ENCODE assay signal across 8 cellular contexts in genomic region chr2:152466925-152467676, GRCh38.
DNase-seq lines count a peak whose midpoint lies in the region; ATAC-seq and TF ChIP-seq lines count a peak whose summit lies in the region.

No MANE protein-coding gene starts in this region.

- H3K9ac ChIP-seq in MM.1S (ENCODE audit: low read length): peak overlapping the region; percentile 28; the same call in 1 of the 2 replicates

- H3K4me1 Mint-ChIP-seq in stimulated activated memory B cell treated with anti-CD40 and anti-IgM and Interleukin-4, amounts not matched to agents 10 μg/mL and 1 μg/mL and 100 μg/mL, for 72 hours: peaks cover 43% of the 10 kb centered on the region
- H3K4me1 Mint-ChIP-seq in CD4-positive, alpha-beta memory T cell: peaks cover 0 to 10% (median 4%) of the 10 kb centered on the region in 4 donors

- H3K9me3 Mint-ChIP-seq in stimulated activated memory B cell treated with anti-CD40 and anti-IgM and Interleukin-4, amounts not matched to agents 10 μg/mL and 1 μg/mL and 100 μg/mL, for 72 hours: no peaks in the 10 kb centered on the region
- no peaks in the 10 kb centered on the region for H3K9me3 Mint-ChIP-seq in CD4-positive, alpha-beta memory T cell

- peak; percentile 13 for DNase-seq in GM03348 (ENCODE audit: low spot score)
- DNase-seq in MM.1S: peak; percentile 71
- DNase-seq in esophagus squamous epithelium (lab: John Stamatoyannopoulos, UW): no peak
- no peak for DNase-seq in NCI-H2107 treated with DMSO at 0.1 percent for 48 hours (lab: John Stamatoyannopoulos, UW; ENCODE audit: unreplicated experiment)
- no peak for DNase-seq in occipital lobe (lab: John Stamatoyannopoulos, UW)
- DNase-seq in CD4-positive, alpha-beta memory T cell: no peak

- H3K27me3 ChIP-seq in MM.1S (replicated peaks; ENCODE audit: insufficient read depth, low read length) (no peaks in the 10 kb centered on the region), esophagus squamous epithelium (no peaks in the 10 kb centered on the region)
- H3K27me3 ChIP-seq in CD4-positive, alpha-beta memory T cell (ENCODE audit: insufficient read depth, low read length): no peaks in the 10 kb centered on the region

- no peaks in the 10 kb centered on the region for H3K27me3 Mint-ChIP-seq in stimulated activated memory B cell treated with anti-CD40 and anti-IgM and Interleukin-4, amounts not matched to agents 10 μg/mL and 1 μg/mL and 100 μg/mL, for 72 hours
- peaks cover 2 to 5% of the 10 kb centered on the region in 2 donors for H3K27me3 Mint-ChIP-seq in CD4-positive, alpha-beta memory T cell

- TF ChIP-seq POLR2A in esophagus squamous epithelium (IDR thresholded peaks at IDR 0.05): no peak

- no peaks in the 10 kb centered on the region for H4K20me1 ChIP-seq in MM.1S (ENCODE audit: insufficient read depth, low read length)

- H3K27ac ChIP-seq in MM.1S (ENCODE audit: low read length) (peak overlapping the region; percentile 39; the same call in 1 of the 2 replicates), esophagus squamous epithelium (peak overlapping the region; percentile 5 to 45 (median 35))
- no peak overlapping the region for H3K27ac ChIP-seq in CD4-positive, alpha-beta memory T cell (ENCODE audit: low read depth, low read length)

- H3K4me2 ChIP-seq in MM.1S (ENCODE audit: low read depth, low read length): peak overlapping the region; percentile 72

- H3K4me3 ChIP-seq in MM.1S (ENCODE audit: low read length) (peak overlapping the region; percentile 4; the same call in 1 of the 2 replicates), esophagus squamous epithelium (peak overlapping the region in 1 of 4 donors; percentile 20)
- no peak overlapping the region for H3K4me3 ChIP-seq in CD4-positive, alpha-beta memory T cell (ENCODE audit: low read length in 2 of 2)

- H3K27ac Mint-ChIP-seq in stimulated activated memory B cell treated with anti-CD40 and anti-IgM and Interleukin-4, amounts not matched to agents 10 μg/mL and 1 μg/mL and 100 μg/mL, for 72 hours: peak overlapping the region; percentile 72
- no peak overlapping the region for H3K27ac Mint-ChIP-seq in CD4-positive, alpha-beta memory T cell

- no peaks in the 10 kb centered on the region for H3K36me3 Mint-ChIP-seq in stimulated activated memory B cell treated with anti-CD40 and anti-IgM and Interleukin-4, amounts not matched to agents 10 μg/mL and 1 μg/mL and 100 μg/mL, for 72 hours
- H3K36me3 Mint-ChIP-seq in CD4-positive, alpha-beta memory T cell: no peaks in the 10 kb centered on the region

- 20 to 35% methylated on average over 11 of the region's 11 CpGs for WGBS in esophagus squamous epithelium, 2 donors

- no peaks in the 10 kb centered on the region for H3K9me2 ChIP-seq in MM.1S (replicated peaks; ENCODE audit: insufficient read depth, low read length)

- no peaks in the 10 kb centered on the region for H3K79me2 ChIP-seq in MM.1S (ENCODE audit: low read length)

- H3K4me1 ChIP-seq in MM.1S (ENCODE audit: low read length): peaks cover 35% of the 10 kb centered on the region
- peaks cover 12 to 62% (median 42%) of the 10 kb centered on the region in 3 donors for H3K4me1 ChIP-seq in esophagus squamous epithelium
- no peaks in the 10 kb centered on the region for H3K4me1 ChIP-seq in CD4-positive, alpha-beta memory T cell (ENCODE audit: insufficient read depth, low read length)

- H3K4me3 Mint-ChIP-seq in stimulated activated memory B cell treated with anti-CD40 and anti-IgM and Interleukin-4, amounts not matched to agents 10 μg/mL and 1 μg/mL and 100 μg/mL, for 72 hours: peak overlapping the region; percentile 55
- H3K4me3 Mint-ChIP-seq in CD4-positive, alpha-beta memory T cell: no peak overlapping the region

- CTCF ChIA-PET in CD4-positive, alpha-beta memory T cell (lab: Charles Lee; ENCODE audit: partially characterized antibody): no interaction called here

- no peaks in the 10 kb centered on the region for H3K36me3 ChIP-seq in MM.1S (replicated peaks; ENCODE audit: insufficient read depth, low read length)
- H3K36me3 ChIP-seq in esophagus squamous epithelium: no peaks in the 10 kb centered on the region
- H3K36me3 ChIP-seq in CD4-positive, alpha-beta memory T cell (ENCODE audit: insufficient read depth, low read length): no peaks in the 10 kb centered on the region

- ATAC-seq in GM21723 (IDR thresholded peaks at IDR 0.05; ENCODE audit: unreplicated experiment): peak; percentile 92
- ATAC-seq in stimulated activated memory B cell treated with anti-CD40 and anti-IgM and Interleukin-4, amounts not matched to agents 10 μg/mL and 1 μg/mL and 100 μg/mL, for 72 hours: peak; percentile 87

- no peak for TF ChIP-seq CTCF in MM.1S (IDR thresholded peaks at IDR 0.05; ENCODE audit: low read length)
- no peak for TF ChIP-seq CTCF in esophagus squamous epithelium (IDR thresholded peaks at IDR 0.05)

- POLR2A ChIA-PET in CD4-positive, alpha-beta memory T cell (lab: Charles Lee; ENCODE audit: partially characterized antibody): no interaction called here

- H2AFZ ChIP-seq in MM.1S (ENCODE audit: low read length): peak overlapping the region; percentile 8

- intact Hi-C loops in esophagus squamous epithelium (cut with DNase I): no loop called here
- intact Hi-C loops in CD4-positive, alpha-beta memory T cell (cut with micrococcal nuclease): no loop called here

- H3K9me3 ChIP-seq in MM.1S (replicated peaks; ENCODE audit: insufficient read depth, low read length) (no peaks in the 10 kb centered on the region), esophagus squamous epithelium (no peaks in the 10 kb centered on the region)
- H3K9me3 ChIP-seq in CD4-positive, alpha-beta memory T cell (ENCODE audit: control insufficient read depth in 1 of 2, low read length in 2 of 2): no peaks in the 10 kb centered on the region

- H3F3A ChIP-seq in MM.1S (ENCODE audit: insufficient read depth, low read length): no peaks in the 10 kb centered on the region

Comparison
In these comparisons a context has a peak if more than half of its experiments do, and no peak if none do; other contexts are left out.
1. DNase-seq: peak in GM03348 (single experiment) and MM.1S (single experiment); none in esophagus squamous epithelium (single experiment), NCI-H2107 treated with DMSO at 0.1 percent for 48 hours (single experiment), occipital lobe (single experiment) and CD4-positive, alpha-beta memory T cell (0 of 5).